20 cellular contexts compared by ENCODE assay signal in genomic region chr10:5532618-5533097, GRCh38. TPM values are rescaled to one million over a fixed set of nuclear protein-coding genes. Genes with fewer than 3 reads are reported as not detected.
DNase-seq lines count a peak whose midpoint lies in the region; ATAC-seq and TF ChIP-seq lines count a peak whose summit lies in the region.
"Had no signal": no experiment of that assay in that cellular context is flagged by ENCODE, and none has a peak within 500 bp of the region (broad histone marks: within the 10 kb centered on the region; RNA-seq: fewer than 3 reads in every experiment).

No MANE protein-coding gene starts in this region.

- H3K4me1 Mint-ChIP-seq in activated CD8-positive, alpha-beta memory T cell treated with anti-CD3 and anti-CD28 coated beads, Interleukin-2, amount 10 ng/mL, durations not matched to agents 7 days and 5 days: no peaks in the 10 kb centered on the region
- peaks cover 12% of the 10 kb centered on the region for H3K4me1 Mint-ChIP-seq in progenitor cell of endocrine pancreas (ENCODE audit: low read depth)

- CTCF ChIA-PET in activated CD8-positive, alpha-beta memory T cell treated with anti-CD3 and anti-CD28 coated beads, Interleukin-2, amount 10 ng/mL, durations not matched to agents 7 days and 5 days (lab: Charles Lee): no interaction called here

- peak; percentile 33 for DNase-seq in activated CD8-positive, alpha-beta memory T cell treated with anti-CD3 and anti-CD28 coated beads, Interleukin-2, amount 50 U/mL, for 48 hours
- DNase-seq in activated CD8-positive, alpha-beta memory T cell treated with anti-CD3 and anti-CD28 coated beads, Interleukin-2, amount 10 ng/mL, durations not matched to agents 7 days and 5 days: no peak
- no peak for DNase-seq in ascending aorta (ENCODE audit: low spot score in 2 of 2)
- peak; percentile 53 for DNase-seq in mesenteric fat pad (ENCODE audit: low spot score)
- no peak for DNase-seq in thoracic aorta (ENCODE audit: low spot score)
- DNase-seq in OCI-M2 (lab: John Stamatoyannopoulos, UW; ENCODE audit: unreplicated experiment): no peak
- no peak for DNase-seq in stimulated activated CD8-positive, alpha-beta memory T cell treated with anti-CD3 and anti-CD28 coated beads, Interleukin-4, amount 100 ng/mL, for 48 hours
- DNase-seq in progenitor cell of endocrine pancreas (ENCODE audit: low spot score, unreplicated experiment): no peak
- DNase-seq: 8988T; CD8-positive, alpha-beta T cell; DMS79 treated with DMSO at 0.1 percent for 48 hours; KBM-7; NCI-H1048; NCI-H146; NCI-H226; NCI-H524 treated with DMSO at 0.1 percent for 48 hours had no signal

- TF ChIP-seq CTCF in ascending aorta (IDR thresholded peaks at IDR 0.05) (no peak), thoracic aorta (IDR thresholded peaks at IDR 0.05) (no peak), progenitor cell of endocrine pancreas (IDR thresholded peaks at IDR 0.05; ENCODE audit: unreplicated experiment) (no peak)

- no peaks in the 10 kb centered on the region for H3K27me3 ChIP-seq in ascending aorta
- no peaks in the 10 kb centered on the region for H3K27me3 ChIP-seq in thoracic aorta (replicated peaks; ENCODE audit: insufficient read depth)

- H3K9me3 ChIP-seq in ascending aorta (no peaks in the 10 kb centered on the region), thoracic aorta (no peaks in the 10 kb centered on the region)

- peaks cover 10 to 64% of the 10 kb centered on the region in 2 donors for H3K4me1 ChIP-seq in ascending aorta
- H3K4me1 ChIP-seq in thoracic aorta (ENCODE audit: control insufficient read depth in 1 of 2, low read depth in 2 of 2): peaks cover 33 to 82% of the 10 kb centered on the region in 2 donors

- no peak overlapping the region for H3K27ac Mint-ChIP-seq in activated CD8-positive, alpha-beta memory T cell treated with anti-CD3 and anti-CD28 coated beads, Interleukin-2, amount 10 ng/mL, durations not matched to agents 7 days and 5 days
- H3K27ac Mint-ChIP-seq in progenitor cell of endocrine pancreas: no peak overlapping the region
- H3K27ac Mint-ChIP-seq: CD8-positive, alpha-beta T cell had no signal

- H3K36me3 ChIP-seq in ascending aorta (no peaks in the 10 kb centered on the region), thoracic aorta (no peaks in the 10 kb centered on the region)

- no peak overlapping the region for H3K4me3 ChIP-seq in ascending aorta
- no peak overlapping the region for H3K4me3 ChIP-seq in thoracic aorta

- no peaks in the 10 kb centered on the region for H3K36me3 Mint-ChIP-seq in activated CD8-positive, alpha-beta memory T cell treated with anti-CD3 and anti-CD28 coated beads, Interleukin-2, amount 10 ng/mL, durations not matched to agents 7 days and 5 days
- H3K36me3 Mint-ChIP-seq in progenitor cell of endocrine pancreas (ENCODE audit: insufficient read depth): no peaks in the 10 kb centered on the region
- H3K36me3 Mint-ChIP-seq: CD8-positive, alpha-beta T cell had no signal

- H3K9me3 Mint-ChIP-seq in activated CD8-positive, alpha-beta memory T cell treated with anti-CD3 and anti-CD28 coated beads, Interleukin-2, amount 10 ng/mL, durations not matched to agents 7 days and 5 days (ENCODE audit: low read depth): no peaks in the 10 kb centered on the region
- H3K9me3 Mint-ChIP-seq in progenitor cell of endocrine pancreas (ENCODE audit: low read depth): no peaks in the 10 kb centered on the region
- H3K9me3 Mint-ChIP-seq: CD8-positive, alpha-beta T cell had no signal

- ATAC-seq in activated CD8-positive, alpha-beta memory T cell treated with anti-CD3 and anti-CD28 coated beads, Interleukin-2, amount 10 ng/mL, durations not matched to agents 7 days and 5 days: no peak
- no peak for ATAC-seq in thoracic aorta (ENCODE audit: insufficient number of reproducible peaks, low FRiP score, low read depth)
- ATAC-seq: CD8-positive, alpha-beta T cell; HCT116; Panc1 had no signal

- intact Hi-C loops in ascending aorta (cut with DNase I): loop anchor here (5.0 to 10.0 kb wide), 2 partner anchors 65 to 458 kb away; no protein-coding TSS in a partner anchor

- H3K27me3 Mint-ChIP-seq in activated CD8-positive, alpha-beta memory T cell treated with anti-CD3 and anti-CD28 coated beads, Interleukin-2, amount 10 ng/mL, durations not matched to agents 7 days and 5 days: peaks cover 4% of the 10 kb centered on the region
- peaks cover 4% of the 10 kb centered on the region for H3K27me3 Mint-ChIP-seq in progenitor cell of endocrine pancreas

- H3K4me3 Mint-ChIP-seq in activated CD8-positive, alpha-beta memory T cell treated with anti-CD3 and anti-CD28 coated beads, Interleukin-2, amount 10 ng/mL, durations not matched to agents 7 days and 5 days: no peak overlapping the region
- no peak overlapping the region for H3K4me3 Mint-ChIP-seq in progenitor cell of endocrine pancreas (ENCODE audit: low read depth)
- H3K4me3 Mint-ChIP-seq: CD8-positive, alpha-beta T cell had no signal

- H3K27ac ChIP-seq in ascending aorta (peak overlapping the region; percentile 61 to 86), thoracic aorta (peak overlapping the region; percentile 55 to 62)

RNA-seq across cellular contexts. Expression of gene CALML3, which starts 7.9 kb away (rescaled TPM):
- total RNA-seq in activated CD8-positive, alpha-beta memory T cell treated with anti-CD3 and anti-CD28 coated beads, Interleukin-2, amount 10 ng/mL, durations not matched to agents 7 days and 5 days: not detected
- not detected for total RNA-seq in ascending aorta
- not detected for total RNA-seq in mesenteric fat pad
- not detected for total RNA-seq in thoracic aorta
- not detected in 2 replicates for total RNA-seq in progenitor cell of endocrine pancreas
- total RNA-seq: CD8-positive, alpha-beta T cell; G401; Right ventricle myocardium inferior had no signal

RNA-seq across cellular contexts. Expression of gene CALML5, which starts 33.3 kb away (rescaled TPM):
- total RNA-seq in activated CD8-positive, alpha-beta memory T cell treated with anti-CD3 and anti-CD28 coated beads, Interleukin-2, amount 10 ng/mL, durations not matched to agents 7 days and 5 days: not detected
- not detected for total RNA-seq in ascending aorta
- not detected for total RNA-seq in mesenteric fat pad
- 1 to 10 TPM in 1 of 2 donors, not detected in 1; 3.7 TPM for total RNA-seq in thoracic aorta
- total RNA-seq in progenitor cell of endocrine pancreas: not detected in 2 replicates
- total RNA-seq: CD8-positive, alpha-beta T cell; G401; Right ventricle myocardium inferior had no signal

Comparison
In these comparisons a context has a peak if more than half of its experiments do, and no peak if none do; other contexts are left out.
1. DNase-seq: peak in activated CD8-positive, alpha-beta memory T cell treated with anti-CD3 and anti-CD28 coated beads, Interleukin-2, amount 50 U/mL, for 48 hours (single experiment) and mesenteric fat pad (single experiment); none in activated CD8-positive, alpha-beta memory T cell treated with anti-CD3 and anti-CD28 coated beads, Interleukin-2, amount 10 ng/mL, durations not matched to agents 7 days and 5 days (single experiment), ascending aorta (0 of 2), thoracic aorta (single experiment), OCI-M2 (single experiment), stimulated activated CD8-positive, alpha-beta memory T cell treated with anti-CD3 and anti-CD28 coated beads, Interleukin-4, amount 100 ng/mL, for 48 hours (single experiment) and progenitor cell of endocrine pancreas (single experiment).